In genomic region chr19:4403005-4403761, GRCh38 we compare ENCODE assay signal across 8 cellular contexts. TPM values are rescaled to one million over a fixed set of nuclear protein-coding genes. Genes with fewer than 3 reads are reported as not detected.
DNase-seq lines count a peak whose midpoint lies in the region; ATAC-seq and TF ChIP-seq lines count a peak whose summit lies in the region.

No MANE protein-coding gene starts in this region.

- ATAC-seq in activated CD8-positive, alpha-beta T cell treated with anti-CD3 and anti-CD28 coated beads, Interleukin-2, amount 10 ng/mL, durations not matched to agents 7 days and 5 days: no peak
- no peak for ATAC-seq in HG02973 (IDR thresholded peaks at IDR 0.05; ENCODE audit: unreplicated experiment)

- H3K4me1 Mint-ChIP-seq in activated T-cell treated with anti-CD3 and anti-CD28 coated beads, Interleukin-2, amount 50 U/mL, for 24 hours (ENCODE audit: low read depth): peaks cover 48% of the 10 kb centered on the region
- H3K4me1 Mint-ChIP-seq in activated CD8-positive, alpha-beta T cell treated with anti-CD3 and anti-CD28 coated beads, Interleukin-2, amount 10 ng/mL, durations not matched to agents 7 days and 5 days (ENCODE audit: low read depth): peaks cover 60% of the 10 kb centered on the region

- peak overlapping the region; percentile 87 for H3K4me3 ChIP-seq in kidney epithelial cell (ENCODE audit: low read depth, low read length)
- H3K4me3 ChIP-seq in thyroid gland (replicated peaks in 1 of 3): peak overlapping the region; percentile 22 to 78 (median 74)

- POLR2A ChIA-PET in activated CD8-positive, alpha-beta T cell treated with anti-CD3 and anti-CD28 coated beads, Interleukin-2, amount 10 ng/mL, durations not matched to agents 7 days and 5 days (lab: Charles Lee): interaction anchor here (1.3 to 1.8 kb wide), 3 partner anchors 11 to 418 kb away, joined by 3 to 6 read pairs (median 4); partner anchors contain the start of gene EEF2

- H3K4me3 Mint-ChIP-seq in activated T-cell treated with anti-CD3 and anti-CD28 coated beads, Interleukin-2, amount 50 U/mL, for 24 hours: peak overlapping the region; percentile 94
- H3K4me3 Mint-ChIP-seq in activated CD8-positive, alpha-beta T cell treated with anti-CD3 and anti-CD28 coated beads, Interleukin-2, amount 10 ng/mL, durations not matched to agents 7 days and 5 days: peak overlapping the region; percentile 95

- no peaks in the 10 kb centered on the region for H3K9me3 ChIP-seq in thyroid gland

- TF ChIP-seq CTCF in kidney epithelial cell (IDR thresholded peaks at IDR 0.05; ENCODE audit: insufficient read depth, low read length, poor library complexity, severe bottlenecking): no peak
- no peak for TF ChIP-seq CTCF in thyroid gland (IDR thresholded peaks at IDR 0.05)

- 12 to 15% methylated on average over 19 to 25 of the region's 32 CpGs for WGBS in thyroid gland, 2 donors

- DNase-seq in activated T-cell treated with anti-CD3 and anti-CD28 coated beads, Interleukin-2, amount 50 U/mL, for 24 hours: no peak
- no peak for DNase-seq in activated T-cell treated with anti-CD3 and anti-CD28 coated beads, Interleukin-2, amount 50 U/mL, for 1 hour
- DNase-seq in activated CD8-positive, alpha-beta T cell treated with anti-CD3 and anti-CD28 coated beads, Interleukin-2, amount 10 ng/mL, durations not matched to agents 7 days and 5 days: no peak
- no peak for DNase-seq in kidney epithelial cell (ENCODE audit: low read depth)
- DNase-seq in thyroid gland: no peak
- no peak for DNase-seq in NK-92 treated with Interleukin-12 subunit alpha and Interleukin-12 subunit beta, amount 100 ng/mL, for 24 hours (lab: John Stamatoyannopoulos, UW)
- DNase-seq in stimulated activated CD4-positive, alpha-beta T cell treated with anti-CD3 and anti-CD28 coated beads, Interleukin-4, amount 100 ng/mL, for 1 hour: no peak

- H3K27me3 Mint-ChIP-seq in activated T-cell treated with anti-CD3 and anti-CD28 coated beads, Interleukin-2, amount 50 U/mL, for 24 hours: no peaks in the 10 kb centered on the region
- H3K27me3 Mint-ChIP-seq in activated CD8-positive, alpha-beta T cell treated with anti-CD3 and anti-CD28 coated beads, Interleukin-2, amount 10 ng/mL, durations not matched to agents 7 days and 5 days (ENCODE audit: low read depth): no peaks in the 10 kb centered on the region

- peaks cover 13 to 29% of the 10 kb centered on the region in 2 donors for H3K4me1 ChIP-seq in thyroid gland

- H3K27ac Mint-ChIP-seq in activated T-cell treated with anti-CD3 and anti-CD28 coated beads, Interleukin-2, amount 50 U/mL, for 24 hours: peak overlapping the region; percentile 95
- H3K27ac Mint-ChIP-seq in activated CD8-positive, alpha-beta T cell treated with anti-CD3 and anti-CD28 coated beads, Interleukin-2, amount 10 ng/mL, durations not matched to agents 7 days and 5 days: peak overlapping the region; percentile 94

- CTCF ChIA-PET in activated CD8-positive, alpha-beta T cell treated with anti-CD3 and anti-CD28 coated beads, Interleukin-2, amount 10 ng/mL, durations not matched to agents 7 days and 5 days (lab: Charles Lee): interaction anchor here (0.8 kb wide), 1 partner anchor 136 kb away, joined by 3 read pairs; no protein-coding TSS in a partner anchor

- TF ChIP-seq POLR2A in thyroid gland (IDR thresholded peaks at IDR 0.05): no peak

- intact Hi-C loops in thyroid gland (cut with DNase I): loop anchor here (10.0 kb wide), 1 partner anchor 158 kb away; the partner anchor contains the start of gene YJU2

- peaks cover 69% of the 10 kb centered on the region for H3K36me3 Mint-ChIP-seq in activated T-cell treated with anti-CD3 and anti-CD28 coated beads, Interleukin-2, amount 50 U/mL, for 24 hours (ENCODE audit: low read depth)
- H3K36me3 Mint-ChIP-seq in activated CD8-positive, alpha-beta T cell treated with anti-CD3 and anti-CD28 coated beads, Interleukin-2, amount 10 ng/mL, durations not matched to agents 7 days and 5 days (ENCODE audit: low read depth): peaks cover 53% of the 10 kb centered on the region

- H3K27me3 ChIP-seq in kidney epithelial cell (ENCODE audit: control insufficient read depth, insufficient read depth, low read length) (no peaks in the 10 kb centered on the region), thyroid gland (no peaks in the 10 kb centered on the region)

- H3K36me3 ChIP-seq in kidney epithelial cell (ENCODE audit: control insufficient read depth, insufficient read depth, low read length) (no peaks in the 10 kb centered on the region), thyroid gland (no peaks in the 10 kb centered on the region)

- no peak overlapping the region for H3K27ac ChIP-seq in thyroid gland

- no peaks in the 10 kb centered on the region for H3K9me3 Mint-ChIP-seq in activated T-cell treated with anti-CD3 and anti-CD28 coated beads, Interleukin-2, amount 50 U/mL, for 24 hours
- H3K9me3 Mint-ChIP-seq in activated CD8-positive, alpha-beta T cell treated with anti-CD3 and anti-CD28 coated beads, Interleukin-2, amount 10 ng/mL, durations not matched to agents 7 days and 5 days (ENCODE audit: insufficient read depth): no peaks in the 10 kb centered on the region

RNA-seq across cellular contexts. Expression of gene CHAF1A, which starts 0.7 kb away (rescaled TPM):
- total RNA-seq in activated CD8-positive, alpha-beta T cell treated with anti-CD3 and anti-CD28 coated beads, Interleukin-2, amount 10 ng/mL, durations not matched to agents 7 days and 5 days: 100 to 1,000 TPM in 1 of 2 experiments, 10 to 100 TPM in 1; 95.3 to 104 TPM
- total RNA-seq in kidney epithelial cell: 6.8 and 13.8 TPM in 2 replicates
- total RNA-seq in thyroid gland: 1 to 10 TPM; 4.1 to 5.1 (median 4.4) TPM

RNA-seq across cellular contexts. Expression of gene SH3GL1, which starts 2.8 kb away (rescaled TPM):
- total RNA-seq in activated CD8-positive, alpha-beta T cell treated with anti-CD3 and anti-CD28 coated beads, Interleukin-2, amount 10 ng/mL, durations not matched to agents 7 days and 5 days: 10 to 100 TPM; 65.1 to 67.9 TPM
- 60.9 and 72.0 TPM in 2 replicates for total RNA-seq in kidney epithelial cell
- 10 to 100 TPM; 33.1 to 42.4 (median 36.7) TPM for total RNA-seq in thyroid gland

RNA-seq across cellular contexts. Expression of gene UBXN6, which starts 54.4 kb away (rescaled TPM):
- total RNA-seq in activated CD8-positive, alpha-beta T cell treated with anti-CD3 and anti-CD28 coated beads, Interleukin-2, amount 10 ng/mL, durations not matched to agents 7 days and 5 days: 10 to 100 TPM; 34.1 to 36.6 TPM
- total RNA-seq in kidney epithelial cell: 62.3 and 66.0 TPM in 2 replicates
- total RNA-seq in thyroid gland: 100 to 1,000 TPM in 2 of 4 donors, 10 to 100 TPM in 2; 90.1 to 187 (median 106) TPM

RNA-seq across cellular contexts. Expression of gene MPND, which starts 59.8 kb away (rescaled TPM):
- 10 to 100 TPM; 26.0 to 27.6 TPM for total RNA-seq in activated CD8-positive, alpha-beta T cell treated with anti-CD3 and anti-CD28 coated beads, Interleukin-2, amount 10 ng/mL, durations not matched to agents 7 days and 5 days
- total RNA-seq in kidney epithelial cell: 6.4 and 6.6 TPM in 2 replicates
- 10 to 100 TPM in 2 of 4 donors, 1 to 10 TPM in 2; 5.6 to 10.5 (median 9.3) TPM for total RNA-seq in thyroid gland
